22 cellular contexts compared by ENCODE assay signal in the genomic region with DNA sequence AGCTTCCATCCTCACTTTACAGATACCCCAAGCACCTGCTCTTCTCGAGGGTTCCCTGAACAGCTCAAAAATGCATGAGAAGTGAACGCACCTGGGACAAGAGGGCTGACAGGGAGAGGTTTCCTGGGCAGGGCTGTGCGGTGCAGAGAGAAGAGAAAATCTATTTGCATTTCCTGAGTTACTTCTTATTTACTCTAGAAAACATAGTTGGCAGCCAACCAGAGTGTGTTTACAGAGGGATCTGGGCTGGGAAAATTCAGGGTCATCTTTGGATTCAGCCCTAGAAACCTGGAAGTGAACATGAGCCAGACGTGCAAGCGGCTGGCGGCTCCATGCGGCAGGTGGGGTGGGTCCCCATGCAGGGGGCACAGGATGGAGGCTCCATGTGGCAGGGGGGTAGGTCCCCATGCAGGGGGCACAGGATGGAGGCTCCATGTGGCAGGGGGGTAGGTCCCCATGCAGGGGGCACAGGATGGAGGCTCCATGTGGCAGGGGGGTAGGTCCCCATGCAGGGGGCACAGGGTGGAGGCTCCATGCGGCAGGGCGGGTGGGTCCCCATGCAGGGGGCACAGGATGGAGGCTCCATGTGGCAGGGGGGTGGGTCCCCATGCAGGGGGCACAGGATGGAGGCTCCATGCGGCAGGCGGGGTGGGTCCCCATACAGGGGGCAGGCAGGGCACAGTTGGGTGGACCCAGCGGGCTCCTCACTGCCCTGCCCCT.
"Had no signal": no experiment of that assay in that cellular context is flagged by ENCODE, and none has a peak within 500 bp of the region (broad histone marks: within the 10 kb centered on the region; RNA-seq: fewer than 3 reads in every experiment).

No MANE protein-coding gene starts in this region.

- DNase-seq: activated CD4-positive, alpha-beta T cell treated with anti-CD3 and anti-CD28 coated beads, Interleukin-2, amount 50 U/mL, for 48 hours; activated CD8-positive, alpha-beta memory T cell treated with anti-CD3 and anti-CD28 coated beads for 24 hours; activated effector memory CD4-positive, alpha-beta T cell treated with Interleukin-2 at 50 U/mL for 16 hours; activated naive CD4-positive, alpha-beta T cell treated with Interleukin-2 at 50 U/mL for 16 hours; activated naive CD8-positive, alpha-beta T cell treated with anti-CD3 and anti-CD28 coated beads for 36 hours; amniotic stem cell; central memory CD4-positive, alpha-beta T cell; foreskin fibroblast; heart right ventricle; kidney glomerular epithelial cell; lower lobe of right lung; natural killer cell; spleen; stimulated activated naive CD4-positive, alpha-beta T cell treated with Interleukin-2 at 50 U/mL for 16 hours; WERI-Rb-1 had no signal

- H2AFZ ChIP-seq: neural progenitor cell had no signal

- H3K9me3 ChIP-seq: breast epithelium, heart right ventricle, lower lobe of right lung, tibial nerve had no signal

- H3K36me3 ChIP-seq: breast epithelium, heart right ventricle, lower lobe of right lung, neural progenitor cell, spleen, tibial nerve, WERI-Rb-1 had no signal

- H3K27me3 ChIP-seq: spleen, tibial nerve had no signal

- H3K27ac ChIP-seq: breast epithelium, heart right ventricle, lower lobe of right lung, neural progenitor cell, spleen, tibial nerve, WERI-Rb-1 had no signal

- H3K4me2 ChIP-seq: neural progenitor cell had no signal

- H3K4me3 ChIP-seq: breast epithelium, heart right ventricle, lower lobe of right lung, neural progenitor cell, spleen, tibial nerve had no signal

- ATAC-seq: activated CD4-positive, CD25-positive, alpha-beta regulatory T cell treated with anti-CD3 and anti-CD28 coated beads, Interleukin-2, amount 50 U/mL, for 24 hours; esophagus mucosa; heart right ventricle; left lobe of liver; lower lobe of right lung; natural killer cell; right cardiac atrium had no signal

- H3K4me1 ChIP-seq: breast epithelium, heart right ventricle, lower lobe of right lung, tibial nerve had no signal
